Comparison of ENCODE assay signal across 8 cellular contexts in the genomic region with DNA sequence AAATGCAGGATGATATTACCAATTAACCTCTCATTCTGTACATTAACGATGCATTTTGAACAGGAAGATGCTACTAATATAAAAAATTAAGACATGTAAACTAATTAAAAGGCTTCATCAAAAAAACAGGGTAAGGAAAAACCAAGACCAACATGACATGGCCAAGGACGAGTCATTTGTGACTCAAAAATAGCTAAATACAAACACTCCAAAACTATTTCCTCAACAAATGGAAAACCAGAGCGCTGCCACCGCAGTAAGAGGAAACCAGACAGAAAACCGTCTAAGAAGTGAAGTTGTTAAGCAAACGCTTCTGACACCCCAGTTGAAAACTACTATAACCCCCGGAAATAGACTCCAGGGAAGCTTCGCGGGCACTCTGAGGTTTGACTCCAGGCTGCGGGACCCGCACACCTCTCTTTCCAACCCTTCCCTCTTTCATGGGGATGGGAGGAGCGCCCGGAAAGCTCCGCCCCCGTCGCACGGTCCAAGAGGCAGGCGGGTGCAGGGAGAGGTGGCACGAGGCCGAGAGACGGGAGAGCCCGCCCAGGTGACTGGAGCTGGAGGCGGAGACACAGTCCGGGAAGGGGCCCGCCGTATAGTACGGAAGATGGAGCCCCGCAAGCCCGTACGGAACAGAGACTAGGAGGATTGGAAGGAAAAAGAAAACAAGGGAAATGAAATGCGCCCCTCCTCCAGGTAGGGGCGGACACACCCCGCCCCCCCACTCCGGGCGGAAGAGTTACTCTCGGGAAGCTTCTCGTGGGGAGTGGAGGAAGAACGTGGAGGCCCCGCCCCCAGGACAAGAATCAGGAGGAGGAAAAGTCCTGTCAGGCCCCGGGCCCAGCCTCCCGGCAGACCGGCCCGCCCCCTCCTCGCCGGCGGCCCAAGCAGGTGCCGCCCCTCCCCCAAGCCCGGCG.
DNase-seq lines count a peak whose midpoint lies in the region; ATAC-seq lines count a peak whose summit lies in the region.

No MANE protein-coding gene starts in this region.

- DNase-seq in AG08395 (ENCODE audit: low spot score) (peak; percentile 91), NCI-H226 (peak; percentile 94), cerebellar cortex (ENCODE audit: low spot score) (peak; percentile 94), islet precursor cell (peak; percentile 98)
- peak; percentile 83 for DNase-seq in stimulated activated CD4-positive, alpha-beta T cell treated with anti-CD3 and anti-CD28 coated beads, Interleukin-12 subunit alpha, Interleukin-12 subunit beta, amount 100 ng/mL, for 4 hours

- ATAC-seq in GM18909 (IDR thresholded peaks at IDR 0.05; ENCODE audit: poor library complexity, unreplicated experiment) (peak; percentile 63), HG03196 (IDR thresholded peaks at IDR 0.05; ENCODE audit: unreplicated experiment) (peak; percentile 60)
- ATAC-seq in activated CD4-positive, CD25-positive, alpha-beta regulatory T cell treated with anti-CD3 and anti-CD28 coated beads, Interleukin-2, amount 50 U/mL, for 24 hours: peak; percentile 68 to 69

Comparison
In these comparisons a context has a peak if more than half of its experiments do, and no peak if none do; other contexts are left out.
1. Peak in every context shown above with its lines: DNase-seq and ATAC-seq.